10 cellular contexts compared by ENCODE assay signal in the genomic region with DNA sequence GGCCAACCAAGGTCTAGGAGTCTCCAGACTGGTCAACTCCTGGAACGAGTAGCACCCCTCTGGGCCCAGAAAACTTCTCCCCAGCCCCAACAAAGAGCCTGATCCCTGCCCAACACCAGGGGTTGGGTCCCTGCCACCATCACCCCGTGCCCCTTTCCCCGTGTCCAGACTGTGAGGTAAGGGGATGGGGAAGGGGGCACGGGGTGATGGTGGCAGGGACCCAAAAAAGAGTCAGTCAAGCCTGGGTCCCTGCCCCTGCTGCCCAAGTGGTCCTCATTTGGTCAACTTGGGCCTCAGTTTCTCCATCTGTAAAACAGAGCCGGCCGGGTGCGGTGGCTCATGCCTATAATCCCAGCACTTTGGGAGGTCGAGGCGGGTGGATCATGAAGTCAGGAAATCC. TPM values are rescaled to one million over a fixed set of nuclear protein-coding genes. Genes with fewer than 3 reads are reported as not detected.
DNase-seq lines count a peak whose midpoint lies in the region; ATAC-seq and TF ChIP-seq lines count a peak whose summit lies in the region.
"Had no signal": no experiment of that assay in that cellular context is flagged by ENCODE, and none has a peak within 500 bp of the region (broad histone marks: within the 10 kb centered on the region; RNA-seq: fewer than 3 reads in every experiment).

No MANE protein-coding gene starts in this region.

- CTCF ChIA-PET in RWPE1 (lab: Yijun Ruan, JAX) = no interaction called here

- H3K4me1 Mint-ChIP-seq in progenitor cell of endocrine pancreas (ENCODE audit: low read depth) = peaks cover 50% of the 10 kb centered on the region

- H3K4me2 ChIP-seq in DND-41 (ENCODE audit: insufficient read depth, low read length) = peak overlapping the region; percentile 87

- peaks cover 15% of the 10 kb centered on the region for H3K36me3 ChIP-seq in DND-41 (ENCODE audit: insufficient read depth, low read length)
- H3K36me3 ChIP-seq in esophagus squamous epithelium = peaks cover 0 to 2% (median 0%) of the 10 kb centered on the region in 3 donors
- H3K36me3 ChIP-seq: brain microvascular endothelial cell had no signal

- H3K9me3 ChIP-seq in DND-41 (ENCODE audit: insufficient read depth, low read length, severe bottlenecking) = no peaks in the 10 kb centered on the region
- H3K9me3 ChIP-seq in esophagus squamous epithelium = no peaks in the 10 kb centered on the region

- no peak for ATAC-seq in DND-41 (ENCODE audit: insufficient read depth, low read depth)

- no peak for TF ChIP-seq CTCF in DND-41 (IDR thresholded peaks at IDR 0.05; ENCODE audit: borderline replicate concordance, extremely low read depth, low read length, poor library complexity, severe bottlenecking)
- no peak for TF ChIP-seq CTCF in RWPE1 (conservative IDR thresholded peaks at IDR 0.05; ENCODE audit: low read depth)
- TF ChIP-seq CTCF in esophagus squamous epithelium (IDR thresholded peaks at IDR 0.05) = no peak
- TF ChIP-seq CTCF in progenitor cell of endocrine pancreas (IDR thresholded peaks at IDR 0.05; ENCODE audit: unreplicated experiment) = no peak

- H3K27me3 ChIP-seq in DND-41 (ENCODE audit: insufficient read depth, low read length, poor library complexity) (no peaks in the 10 kb centered on the region), esophagus squamous epithelium (no peaks in the 10 kb centered on the region)
- H3K27me3 ChIP-seq: brain microvascular endothelial cell had no signal

- H3K79me2 ChIP-seq in DND-41 (ENCODE audit: insufficient read depth, low read length) = peaks cover 84% of the 10 kb centered on the region

- H3K4me3 ChIP-seq in DND-41 (ENCODE audit: low read depth in 1 of 2, low read length in 2 of 2) (peak overlapping the region in 1 of 2 experiments; percentile 68; a peak in 2 of 4 replicates), esophagus squamous epithelium (peak overlapping the region in 3 of 4 donors; percentile 66 to 88 (median 69))

- intact Hi-C loops in esophagus squamous epithelium (cut with DNase I) = loop anchor here (5.0 kb wide), 1 partner anchor 41 kb away; no protein-coding TSS in a partner anchor

- H3K27ac Mint-ChIP-seq in progenitor cell of endocrine pancreas = peak overlapping the region; percentile 99

- H2AFZ ChIP-seq in DND-41 (ENCODE audit: low read depth, low read length) = no peak overlapping the region

- H3K36me3 Mint-ChIP-seq in progenitor cell of endocrine pancreas (ENCODE audit: insufficient read depth) = peaks cover 6% of the 10 kb centered on the region

- POLR2A ChIA-PET in RWPE1 (lab: Yijun Ruan, JAX; ENCODE audit: low non-redundant PET) = no interaction called here

- H3K9me3 Mint-ChIP-seq in progenitor cell of endocrine pancreas (ENCODE audit: low read depth) = no peaks in the 10 kb centered on the region

- DNase-seq in DND-41 (no peak), RWPE1 (ENCODE audit: low spot score) (no peak), esophagus squamous epithelium (lab: John Stamatoyannopoulos, UW) (no peak), progenitor cell of endocrine pancreas (ENCODE audit: low spot score, unreplicated experiment) (no peak), NCI-H128 (lab: John Stamatoyannopoulos, UW; ENCODE audit: unreplicated experiment) (no peak), C1 segment of cervical spinal cord (lab: John Stamatoyannopoulos, UW) (no peak), hepatic stellate cell (ENCODE audit: low spot score) (no peak), NCI-H446 treated with DMSO at 0.1 percent for 48 hours (lab: John Stamatoyannopoulos, UW) (no peak)
- DNase-seq: brain microvascular endothelial cell, NCI-H524 treated with DMSO at 0.1 percent for 48 hours had no signal

- H3K27ac ChIP-seq in DND-41 (ENCODE audit: low read length) = peak overlapping the region; percentile 87
- H3K27ac ChIP-seq in RWPE1 = peak overlapping the region; percentile 91
- peak overlapping the region; percentile 96 to 99 (median 97) for H3K27ac ChIP-seq in esophagus squamous epithelium
- H3K27ac ChIP-seq: brain microvascular endothelial cell had no signal

- no peaks in the 10 kb centered on the region for H3K27me3 Mint-ChIP-seq in progenitor cell of endocrine pancreas

- WGBS in esophagus squamous epithelium, 2 donors = 89 to 97% methylated on average over 3 to 7 of the region's 9 CpGs

- H3K4me1 ChIP-seq in DND-41 (ENCODE audit: insufficient read depth, low read length) = peaks cover 74% of the 10 kb centered on the region
- H3K4me1 ChIP-seq in esophagus squamous epithelium = peaks cover 32 to 86% (median 65%) of the 10 kb centered on the region in 3 donors

- H3K4me3 Mint-ChIP-seq in progenitor cell of endocrine pancreas (ENCODE audit: low read depth) = peak overlapping the region; percentile 99

- no peak for TF ChIP-seq POLR2A in esophagus squamous epithelium (IDR thresholded peaks at IDR 0.05)

- H3K9ac ChIP-seq in DND-41 (ENCODE audit: low read depth, low read length) = peak overlapping the region; percentile 64

- peaks cover 29% of the 10 kb centered on the region for H4K20me1 ChIP-seq in DND-41 (ENCODE audit: insufficient read depth, low read length)

RNA-seq across cellular contexts. Expression of gene NBEAL2, which starts 1.1 kb away (rescaled TPM):
- total RNA-seq in esophagus squamous epithelium (100 to 1,000 TPM; 128 to 297 (median 185) TPM), progenitor cell of endocrine pancreas (292 and 320 TPM in 2 replicates)

RNA-seq across cellular contexts. Expression of gene CCDC12, which starts 1.8 kb away (rescaled TPM):
- total RNA-seq in esophagus squamous epithelium (10 to 100 TPM; 55.5 to 87.5 (median 67.5) TPM), progenitor cell of endocrine pancreas (62.3 and 64.3 TPM in 2 replicates)
